Comparison of ENCODE assay signal across 20 cellular contexts in the genomic region with DNA sequence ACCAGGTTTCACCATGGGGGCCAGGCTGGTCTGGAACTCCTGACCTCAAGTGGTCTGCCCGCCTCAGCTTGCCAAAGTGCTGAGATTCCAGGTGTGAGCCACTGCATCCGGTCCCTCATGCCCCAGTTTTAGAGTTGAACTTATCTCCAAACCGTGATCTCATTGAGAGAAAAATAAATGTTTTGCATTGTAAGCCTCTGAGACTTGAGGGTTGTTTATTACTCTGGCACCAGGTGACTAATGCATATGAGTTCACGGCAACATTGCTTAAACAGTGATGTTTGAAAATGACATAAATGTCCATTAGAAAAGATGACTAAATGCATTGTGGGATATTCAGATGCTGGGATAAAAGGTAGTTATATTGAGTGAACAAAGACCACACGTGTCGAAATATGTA. TPM values are rescaled to one million over a fixed set of nuclear protein-coding genes. Genes with fewer than 3 reads are reported as not detected.
DNase-seq lines count a peak whose midpoint lies in the region; ATAC-seq and TF ChIP-seq lines count a peak whose summit lies in the region.
"Had no signal": no experiment of that assay in that cellular context is flagged by ENCODE, and none has a peak within 500 bp of the region (broad histone marks: within the 10 kb centered on the region; RNA-seq: fewer than 3 reads in every experiment).

No MANE protein-coding gene starts in this region.

- no peaks in the 10 kb centered on the region for H3K36me3 ChIP-seq in SJSA1
- no peaks in the 10 kb centered on the region for H3K36me3 ChIP-seq in mucosa of descending colon (ENCODE audit: low read depth)

- intact Hi-C loops in mucosa of descending colon (cut with DNase I, micrococcal nuclease), result no loop called here
- intact Hi-C loops in posterior cingulate gyrus (cut with DNase I), result no loop called here

- no peaks in the 10 kb centered on the region for H3K9me3 ChIP-seq in AG04450 (ENCODE audit: control insufficient read depth, insufficient read depth, low read length)
- H3K9me3 ChIP-seq in SJSA1 (replicated peaks), result no peaks in the 10 kb centered on the region
- H3K9me3 ChIP-seq in mucosa of descending colon, result no peaks in the 10 kb centered on the region

- no peak for DNase-seq in AG04450 (ENCODE audit: low read depth, low spot score)
- DNase-seq in HCEC 1CT, result peak; percentile 41
- peak in 1 of 2 experiments; percentile 58 for DNase-seq in SJSA1 (ENCODE audit: low read depth in 1 of 2, low spot score in 2 of 2)
- peak; percentile 33 for DNase-seq in fibroblast of mammary gland (ENCODE audit: low read depth)
- no peak for DNase-seq in mucosa of descending colon
- no peak for DNase-seq in posterior cingulate gyrus
- DNase-seq in NK-92 (lab: John Stamatoyannopoulos, UW; ENCODE audit: unreplicated experiment), result no peak
- no peak for DNase-seq in stimulated activated CD4-positive, alpha-beta T cell treated with anti-CD3 and anti-CD28 coated beads, Interleukin-2, amount 100 ng/mL, for 48 hours
- DNase-seq: 8988T; CD8-positive, alpha-beta T cell; DND-41; KBM-7; MV-4-11; NCI-H1417; NCI-H187; NCI-H2107; NCI-H510A; NCI-H748 treated with DMSO at 0.1 percent for 48 hours; SHP77 treated with DMSO at 0.1 percent for 48 hours had no signal

- H3K27me3 ChIP-seq in AG04450 (ENCODE audit: control insufficient read depth, insufficient read depth, low read length) (no peaks in the 10 kb centered on the region), SJSA1 (replicated peaks) (no peaks in the 10 kb centered on the region)

- H3K4me3 ChIP-seq in AG04450 (ENCODE audit: low read depth, low read length) (no peak overlapping the region), SJSA1 (no peak overlapping the region), fibroblast of mammary gland (ENCODE audit: control insufficient read depth, low read depth, low read length) (no peak overlapping the region), mucosa of descending colon (no peak overlapping the region)
- H3K4me3 ChIP-seq: GM12878 had no signal

- CTCF ChIA-PET in AG04450 (lab: Charles Lee), result no interaction called here

- POLR2A ChIA-PET in AG04450 (lab: Yijun Ruan, JAX), result no interaction called here

- no peak for ATAC-seq in mucosa of descending colon
- ATAC-seq: CD8-positive, alpha-beta T cell; GM12878 had no signal

- H3K4me1 ChIP-seq in SJSA1 (replicated peaks) (peaks cover 28% of the 10 kb centered on the region), mucosa of descending colon (ENCODE audit: low read depth) (no peaks in the 10 kb centered on the region)

- H3K27ac ChIP-seq in AG04450 (ENCODE audit: low read depth, low read length) (peak overlapping the region; percentile 59), SJSA1 (peak overlapping the region; percentile 40)

- TF ChIP-seq CTCF in AG04450 (IDR thresholded peaks at IDR 0.05; ENCODE audit: low read depth, low read length) (no peak), fibroblast of mammary gland (conservative IDR thresholded peaks at IDR 0.05; ENCODE audit: control insufficient read depth, insufficient read depth, low read depth, low read length) (no peak), mucosa of descending colon (IDR thresholded peaks at IDR 0.05) (no peak)

RNA-seq across cellular contexts. Expression of a gene that starts 22.9 kb away (rescaled TPM):
- polyA plus RNA-seq in AG04450 (2011; rRNA removed), result 415 and 422 TPM in 2 replicates
- 2,384 and 2,887 TPM in 2 replicates for polyA minus RNA-seq in AG04450 (2011; rRNA and poly(A)+ RNA removed)
- 338 and 483 TPM in 2 replicates for total RNA-seq in SJSA1 (2014; rRNA removed; shearing (Covaris generic))
- total RNA-seq in mucosa of descending colon, result 100 to 1,000 TPM; 241 to 337 (median 259) TPM
- total RNA-seq: CD8-positive, alpha-beta T cell had no signal

Comparison
In these comparisons a context has a peak if more than half of its experiments do, and no peak if none do; other contexts are left out.
1. DNase-seq: peak in HCEC 1CT (single experiment) and fibroblast of mammary gland (single experiment); none in AG04450 (single experiment), mucosa of descending colon (0 of 3), posterior cingulate gyrus (0 of 10), NK-92 (single experiment) and stimulated activated CD4-positive, alpha-beta T cell treated with anti-CD3 and anti-CD28 coated beads, Interleukin-2, amount 100 ng/mL, for 48 hours (0 of 2).